ENCODE assay signal across 8 cellular contexts in genomic region chr19:48490980-48491792, GRCh38. TPM values are rescaled to one million over a fixed set of nuclear protein-coding genes. Genes with fewer than 3 reads are reported as not detected.
DNase-seq lines count a peak whose midpoint lies in the region; ATAC-seq, FAIRE-seq and TF ChIP-seq lines count a peak whose summit lies in the region.

No MANE protein-coding gene starts in this region.

- intact Hi-C loops in activated CD8-positive, alpha-beta T cell treated with anti-CD3 and anti-CD28 coated beads for 36 hours (cut with micrococcal nuclease), result no loop called here
- intact Hi-C loops in HepG2 (cut with micrococcal nuclease; ENCODE audit: unreplicated experiment), result loop anchor here (1.0 kb wide), 1 partner anchor 93 kb away; no protein-coding TSS in a partner anchor

- TF ChIP-seq EP300 in HepG2 (IDR thresholded peaks at IDR 0.05; ENCODE audit: low read depth in 2 of 2, low read length in 2 of 2) (no peak), HepG2 (CRISPR knock-in tag; IDR thresholded peaks at IDR 0.05; ENCODE audit: borderline replicate concordance) (no peak)

- no peak for FAIRE-seq in HepG2 (lab: Jason Lieb, UNC)

- no peak overlapping the region for H3K27ac Mint-ChIP-seq in activated CD8-positive, alpha-beta T cell treated with anti-CD3 and anti-CD28 coated beads for 36 hours

- H3K27me3 ChIP-seq in HepG2 (ENCODE audit: control insufficient read depth in 1 of 2, insufficient read depth in 2 of 2, low read length in 2 of 2), result no peaks in the 10 kb centered on the region

- peak; percentile 64 for DNase-seq in NCI-H1105 (lab: John Stamatoyannopoulos, UW)
- DNase-seq in activated CD8-positive, alpha-beta T cell treated with anti-CD3 and anti-CD28 coated beads for 36 hours, result peak; percentile 74
- DNase-seq in epithelial cell of esophagus (ENCODE audit: low read depth), result peak; percentile 61
- peak; percentile 36 to 42 for DNase-seq in stimulated activated CD8-positive, alpha-beta memory T cell treated with anti-CD3 and anti-CD28 coated beads, Interleukin-15, amount 100 ng/mL, for 4 hours (ENCODE audit: low read depth in 2 of 2)
- no peak for DNase-seq in HepG2 (ENCODE audit: low spot score)
- DNase-seq in Ammon's horn (ENCODE audit: low spot score), result no peak

- no peaks in the 10 kb centered on the region for H3K36me3 Mint-ChIP-seq in activated CD8-positive, alpha-beta T cell treated with anti-CD3 and anti-CD28 coated beads for 36 hours (ENCODE audit: low read depth)

- no peak overlapping the region for H2AFZ ChIP-seq in HepG2 (ENCODE audit: low read length)

- 89% methylated on average over 41 of the region's 50 CpGs for WGBS in HepG2 (ENCODE audit: low lambda C conversion rate)

- H3K4me3 ChIP-seq in epithelial cell of esophagus (ENCODE audit: low read length) (peak overlapping the region; percentile 36), HepG2 (replicated peaks in 1 of 3; ENCODE audit: insufficient read depth in 1 of 3, low read depth in 2 of 3, low read length in 3 of 3) (no peak overlapping the region)

- H3K4me1 ChIP-seq in ES-I3 (ENCODE audit: insufficient read depth, low read length) (0 out of 2 replicates have a peak, but pooled peaks cover 6% of the 10 kb centered on the region), HepG2 (ENCODE audit: insufficient read depth, low read length) (peaks cover 36% of the 10 kb centered on the region)

- H3K4me2 ChIP-seq in HepG2 (ENCODE audit: low read depth, low read length), result no peak overlapping the region

- no TSS peak for BruUV-seq in HepG2 (replicated peaks; lab: Mats Ljungman, UMichigan)

- no peak for TF ChIP-seq RAD21 in HepG2 (CRISPR knock-in tag; IDR thresholded peaks at IDR 0.05)

- peaks cover 25% of the 10 kb centered on the region for H3K4me1 Mint-ChIP-seq in activated CD8-positive, alpha-beta T cell treated with anti-CD3 and anti-CD28 coated beads for 36 hours (ENCODE audit: low read depth)

- peak; percentile 15 for ATAC-seq in activated CD8-positive, alpha-beta T cell treated with anti-CD3 and anti-CD28 coated beads for 36 hours
- ATAC-seq in HepG2 (no peak), GM18517 (IDR thresholded peaks at IDR 0.05; ENCODE audit: unreplicated experiment) (no peak)

- no peaks in the 10 kb centered on the region for H3K9me3 Mint-ChIP-seq in activated CD8-positive, alpha-beta T cell treated with anti-CD3 and anti-CD28 coated beads for 36 hours

- no peak overlapping the region for H3K27ac ChIP-seq in HepG2 (ENCODE audit: extremely low read length, insufficient read depth, low read length)

- peak overlapping the region; percentile 40 for H3K4me3 Mint-ChIP-seq in activated CD8-positive, alpha-beta T cell treated with anti-CD3 and anti-CD28 coated beads for 36 hours

- no peak for TF ChIP-seq CTCF in activated CD8-positive, alpha-beta T cell treated with anti-CD3 and anti-CD28 coated beads for 36 hours (IDR thresholded peaks at IDR 0.05)
- TF ChIP-seq CTCF in epithelial cell of esophagus (IDR thresholded peaks at IDR 0.05; ENCODE audit: insufficient read depth, low read depth, low read length, missing control alignments), result no peak
- TF ChIP-seq CTCF in HepG2 (CRISPR knock-in tag; IDR thresholded peaks at IDR 0.05), result no peak

- H3K9ac ChIP-seq in ES-I3 (ENCODE audit: low read depth, low read length) (peak overlapping the region; percentile 52; the same call in 1 of the 2 replicates), HepG2 (ENCODE audit: insufficient read depth, low read depth, low read length) (no peak overlapping the region)

- in situ Hi-C loops in HepG2 (cut with HindIII; ENCODE audit: extremely low pct_ligation_motif_present, low pct_unique_long_range_greater_than_20kb), result no loop called here

- H4K20me1 ChIP-seq in HepG2 (ENCODE audit: insufficient read depth, low read length), result no peaks in the 10 kb centered on the region

- H3K9me3 ChIP-seq in ES-I3 (ENCODE audit: control insufficient read depth, insufficient read depth, low read length), result no peaks in the 10 kb centered on the region
- no peaks in the 10 kb centered on the region for H3K9me3 ChIP-seq in HepG2 (ENCODE audit: low read length)

- CTCF ChIA-PET in activated CD8-positive, alpha-beta T cell treated with anti-CD3 and anti-CD28 coated beads for 36 hours (lab: Charles Lee), result interaction anchor here (0.8 to 4.1 kb wide), 12 partner anchors 11 to 157 kb away, joined by 3 to 60 read pairs (median 8); partner anchors contain the start of gene KDELR1
- CTCF ChIA-PET in HepG2 (lab: Yijun Ruan, JAX; ENCODE audit: low intra/inter-chr PET ratio, low total read pairs), result no interaction called here

- POLR2A ChIA-PET in activated CD8-positive, alpha-beta T cell treated with anti-CD3 and anti-CD28 coated beads for 36 hours (lab: Charles Lee), result no interaction called here
- POLR2A ChIA-PET in HepG2 (lab: Yijun Ruan, JAX), result no interaction called here

- H3K36me3 ChIP-seq in ES-I3 (ENCODE audit: insufficient read depth, low read length), result 0 out of 2 replicates have a peak, but pooled peaks cover 2% of the 10 kb centered on the region
- H3K36me3 ChIP-seq in HepG2 (replicated peaks in 1 of 2; ENCODE audit: control insufficient read depth in 1 of 2, insufficient read depth in 2 of 2, low read length in 2 of 2), result no peaks in the 10 kb centered on the region; a peak in 1 of 5 replicates

- no peaks in the 10 kb centered on the region for H3K79me2 ChIP-seq in HepG2 (ENCODE audit: insufficient read depth, low read length)

- peaks cover 24% of the 10 kb centered on the region for H3K27me3 Mint-ChIP-seq in activated CD8-positive, alpha-beta T cell treated with anti-CD3 and anti-CD28 coated beads for 36 hours

- TF ChIP-seq POLR2A in HepG2 (IDR thresholded peaks at IDR 0.05; ENCODE audit: insufficient read depth in 1 of 2, low read depth in 2 of 2, low read length in 2 of 2), result no peak

RNA-seq across cellular contexts. Expression of gene LMTK3, which starts 20.4 kb away (rescaled TPM):
- total RNA-seq in activated CD8-positive, alpha-beta T cell treated with anti-CD3 and anti-CD28 coated beads for 36 hours, result 1 to 10 TPM; 3.4 to 4.0 TPM
- total RNA-seq in HepG2 (2016; rRNA removed; fragmentation: Illumina TruSeq; extraction: Trizol), result 0.22 and 0.29 TPM in 2 replicates
- 0.10 and 0.18 TPM in 2 replicates for total RNA-seq in HepG2 (2016; cell fraction: cytosol; rRNA removed; fragmentation: Illumina TruSeq; extraction: Trizol; ENCODE audit: low read depth)
- total RNA-seq in HepG2 (2016; cell fraction: insoluble cytoplasmic fraction; rRNA removed; fragmentation: Illumina TruSeq; extraction: Trizol), result 0.27 and 0.45 TPM in 2 replicates
- 0.09 and 0.21 TPM in 2 replicates for total RNA-seq in HepG2 (2016; cell fraction: membrane; rRNA removed; fragmentation: Illumina TruSeq; extraction: Trizol)
- total RNA-seq in HepG2 (2016; cell fraction: nucleus; rRNA removed; fragmentation: Illumina TruSeq; extraction: Trizol), result 0.38 and 0.47 TPM in 2 replicates
- polyA plus RNA-seq in HepG2 (2011; rRNA removed), result 0.18 and 0.30 TPM in 2 replicates
- 0.10 and 0.19 TPM in 2 replicates for polyA plus RNA-seq in HepG2 (2011; cell fraction: cytosol; rRNA removed)
- polyA plus RNA-seq in HepG2 (2011; cell fraction: nucleus; rRNA removed), result 1.7 and 2.2 TPM in 2 replicates
- polyA plus RNA-seq in HepG2 (2012), result 1.6 and 2.0 TPM in 2 replicates
- 0.05 and 0.07 TPM in 2 replicates for polyA plus RNA-seq in HepG2 (2016; cell fraction: cytosol; fragmentation: Illumina TruSeq; extraction: Trizol; ENCODE audit: low read depth)
- 0.45 and 0.47 TPM in 2 replicates for polyA plus RNA-seq in HepG2 (2016; cell fraction: insoluble cytoplasmic fraction; fragmentation: Illumina TruSeq; extraction: Trizol; ENCODE audit: low read depth)
- polyA plus RNA-seq in HepG2 (2016; cell fraction: membrane; fragmentation: Illumina TruSeq; extraction: Trizol; ENCODE audit: low read depth), result 0.09 and 0.14 TPM in 2 replicates
- 1.5 and 1.6 TPM in 2 replicates for polyA plus RNA-seq in HepG2 (2016; cell fraction: nucleus; fragmentation: Illumina TruSeq; extraction: Trizol; ENCODE audit: insufficient read depth, low read depth)
- 0.16 and 0.23 TPM in 2 replicates for polyA minus RNA-seq in HepG2 (2011; rRNA and poly(A)+ RNA removed; ENCODE audit: low replicate concordance)
- polyA minus RNA-seq in HepG2 (2011; cell fraction: cytosol; rRNA and poly(A)+ RNA removed), result 0.18 and 0.69 TPM in 2 replicates
- 0.25 and 0.39 TPM in 2 replicates for polyA minus RNA-seq in HepG2 (2011; cell fraction: nucleus; rRNA and poly(A)+ RNA removed)

RNA-seq across cellular contexts. Expression of gene CYTH2, which starts 22.0 kb away (rescaled TPM):
- 10 to 100 TPM; 23.8 to 24.5 TPM for total RNA-seq in activated CD8-positive, alpha-beta T cell treated with anti-CD3 and anti-CD28 coated beads for 36 hours
- total RNA-seq in HepG2 (2016; rRNA removed; fragmentation: Illumina TruSeq; extraction: Trizol), result 9.6 and 16.5 TPM in 2 replicates
- 2.8 and 3.0 TPM in 2 replicates for total RNA-seq in HepG2 (2016; cell fraction: cytosol; rRNA removed; fragmentation: Illumina TruSeq; extraction: Trizol; ENCODE audit: low read depth)
- total RNA-seq in HepG2 (2016; cell fraction: insoluble cytoplasmic fraction; rRNA removed; fragmentation: Illumina TruSeq; extraction: Trizol), result 8.4 and 15.9 TPM in 2 replicates
- 4.9 and 7.0 TPM in 2 replicates for total RNA-seq in HepG2 (2016; cell fraction: membrane; rRNA removed; fragmentation: Illumina TruSeq; extraction: Trizol)
- 16.4 and 17.2 TPM in 2 replicates for total RNA-seq in HepG2 (2016; cell fraction: nucleus; rRNA removed; fragmentation: Illumina TruSeq; extraction: Trizol)
- 39.3 and 48.3 TPM in 2 replicates for polyA plus RNA-seq in HepG2 (2011; rRNA removed)
- polyA plus RNA-seq in HepG2 (2011; cell fraction: cytosol; rRNA removed), result 18.2 and 20.7 TPM in 2 replicates
- polyA plus RNA-seq in HepG2 (2011; cell fraction: nucleus; rRNA removed), result 185 and 188 TPM in 2 replicates
- polyA plus RNA-seq in HepG2 (2012), result 26.4 and 29.2 TPM in 2 replicates
- 3.2 and 3.5 TPM in 2 replicates for polyA plus RNA-seq in HepG2 (2016; cell fraction: cytosol; fragmentation: Illumina TruSeq; extraction: Trizol; ENCODE audit: low read depth)
- polyA plus RNA-seq in HepG2 (2016; cell fraction: insoluble cytoplasmic fraction; fragmentation: Illumina TruSeq; extraction: Trizol; ENCODE audit: low read depth), result 14.6 and 14.8 TPM in 2 replicates
- polyA plus RNA-seq in HepG2 (2016; cell fraction: membrane; fragmentation: Illumina TruSeq; extraction: Trizol; ENCODE audit: low read depth), result 6.2 and 6.8 TPM in 2 replicates
- 61.4 and 71.7 TPM in 2 replicates for polyA plus RNA-seq in HepG2 (2016; cell fraction: nucleus; fragmentation: Illumina TruSeq; extraction: Trizol; ENCODE audit: insufficient read depth, low read depth)
- polyA minus RNA-seq in HepG2 (2011; rRNA and poly(A)+ RNA removed; ENCODE audit: low replicate concordance), result 37.0 and 50.0 TPM in 2 replicates
- polyA minus RNA-seq in HepG2 (2011; cell fraction: cytosol; rRNA and poly(A)+ RNA removed), result 7.5 and 8.4 TPM in 2 replicates
- 37.6 and 43.0 TPM in 2 replicates for polyA minus RNA-seq in HepG2 (2011; cell fraction: nucleus; rRNA and poly(A)+ RNA removed)

RNA-seq across cellular contexts. Expression of gene KCNJ14, which starts 35.8 kb away (rescaled TPM):
- total RNA-seq in activated CD8-positive, alpha-beta T cell treated with anti-CD3 and anti-CD28 coated beads for 36 hours, result 1 to 10 TPM; 1.3 to 1.5 TPM
- total RNA-seq in HepG2 (2016; rRNA removed; fragmentation: Illumina TruSeq; extraction: Trizol), result 0.17 and 0.20 TPM in 2 replicates
- total RNA-seq in HepG2 (2016; cell fraction: cytosol; rRNA removed; fragmentation: Illumina TruSeq; extraction: Trizol; ENCODE audit: low read depth), result 0.09 TPM in 1 of 2 replicates, not detected in the other
- total RNA-seq in HepG2 (2016; cell fraction: insoluble cytoplasmic fraction; rRNA removed; fragmentation: Illumina TruSeq; extraction: Trizol), result 0.15 and 0.19 TPM in 2 replicates
- 0.10 and 0.15 TPM in 2 replicates for total RNA-seq in HepG2 (2016; cell fraction: membrane; rRNA removed; fragmentation: Illumina TruSeq; extraction: Trizol)
- 0.25 and 0.43 TPM in 2 replicates for total RNA-seq in HepG2 (2016; cell fraction: nucleus; rRNA removed; fragmentation: Illumina TruSeq; extraction: Trizol)
- 0.46 and 0.51 TPM in 2 replicates for polyA plus RNA-seq in HepG2 (2011; rRNA removed)
- 0.14 and 0.17 TPM in 2 replicates for polyA plus RNA-seq in HepG2 (2011; cell fraction: cytosol; rRNA removed)
- 3.1 and 3.8 TPM in 2 replicates for polyA plus RNA-seq in HepG2 (2011; cell fraction: nucleus; rRNA removed)
- 0.72 and 0.89 TPM in 2 replicates for polyA plus RNA-seq in HepG2 (2012)
- polyA plus RNA-seq in HepG2 (2016; cell fraction: cytosol; fragmentation: Illumina TruSeq; extraction: Trizol; ENCODE audit: low read depth), result 0.03 TPM in 1 of 2 replicates, not detected in the other
- polyA plus RNA-seq in HepG2 (2016; cell fraction: insoluble cytoplasmic fraction; fragmentation: Illumina TruSeq; extraction: Trizol; ENCODE audit: low read depth), result 0.05 and 0.12 TPM in 2 replicates
- 0.11 TPM in 1 of 2 replicates, not detected in the other for polyA plus RNA-seq in HepG2 (2016; cell fraction: membrane; fragmentation: Illumina TruSeq; extraction: Trizol; ENCODE audit: low read depth)
- 0.65 and 0.97 TPM in 2 replicates for polyA plus RNA-seq in HepG2 (2016; cell fraction: nucleus; fragmentation: Illumina TruSeq; extraction: Trizol; ENCODE audit: insufficient read depth, low read depth)
- 3.6 TPM in 2 replicates for polyA minus RNA-seq in HepG2 (2011; rRNA and poly(A)+ RNA removed; ENCODE audit: low replicate concordance)
- polyA minus RNA-seq in HepG2 (2011; cell fraction: cytosol; rRNA and poly(A)+ RNA removed), result 0.20 and 0.35 TPM in 2 replicates
- polyA minus RNA-seq in HepG2 (2011; cell fraction: nucleus; rRNA and poly(A)+ RNA removed), result 2.0 and 2.4 TPM in 2 replicates

RNA-seq across cellular contexts. Expression of gene GRWD1, which starts 45.4 kb away (rescaled TPM):
- 10 to 100 TPM; 49.4 to 50.1 TPM for total RNA-seq in activated CD8-positive, alpha-beta T cell treated with anti-CD3 and anti-CD28 coated beads for 36 hours
- 46.6 and 52.3 TPM in 2 replicates for total RNA-seq in HepG2 (2016; rRNA removed; fragmentation: Illumina TruSeq; extraction: Trizol)
- total RNA-seq in HepG2 (2016; cell fraction: cytosol; rRNA removed; fragmentation: Illumina TruSeq; extraction: Trizol; ENCODE audit: low read depth), result 5.2 and 5.4 TPM in 2 replicates
- 41.4 and 47.5 TPM in 2 replicates for total RNA-seq in HepG2 (2016; cell fraction: insoluble cytoplasmic fraction; rRNA removed; fragmentation: Illumina TruSeq; extraction: Trizol)
- total RNA-seq in HepG2 (2016; cell fraction: membrane; rRNA removed; fragmentation: Illumina TruSeq; extraction: Trizol), result 11.1 and 15.5 TPM in 2 replicates
- 19.7 and 21.0 TPM in 2 replicates for total RNA-seq in HepG2 (2016; cell fraction: nucleus; rRNA removed; fragmentation: Illumina TruSeq; extraction: Trizol)
- 10.8 and 13.4 TPM in 2 replicates for polyA plus RNA-seq in HepG2 (2011; rRNA removed)
- 10.4 and 13.0 TPM in 2 replicates for polyA plus RNA-seq in HepG2 (2011; cell fraction: cytosol; rRNA removed)
- polyA plus RNA-seq in HepG2 (2011; cell fraction: nucleus; rRNA removed), result 13.4 and 14.2 TPM in 2 replicates
- 13.3 and 14.3 TPM in 2 replicates for polyA plus RNA-seq in HepG2 (2012)
- 4.1 and 4.4 TPM in 2 replicates for polyA plus RNA-seq in HepG2 (2016; cell fraction: cytosol; fragmentation: Illumina TruSeq; extraction: Trizol; ENCODE audit: low read depth)
- 36.7 and 46.2 TPM in 2 replicates for polyA plus RNA-seq in HepG2 (2016; cell fraction: insoluble cytoplasmic fraction; fragmentation: Illumina TruSeq; extraction: Trizol; ENCODE audit: low read depth)
- 5.9 and 7.9 TPM in 2 replicates for polyA plus RNA-seq in HepG2 (2016; cell fraction: membrane; fragmentation: Illumina TruSeq; extraction: Trizol; ENCODE audit: low read depth)
- 23.1 and 26.5 TPM in 2 replicates for polyA plus RNA-seq in HepG2 (2016; cell fraction: nucleus; fragmentation: Illumina TruSeq; extraction: Trizol; ENCODE audit: insufficient read depth, low read depth)
- polyA minus RNA-seq in HepG2 (2011; rRNA and poly(A)+ RNA removed; ENCODE audit: low replicate concordance), result 25.6 and 30.2 TPM in 2 replicates
- polyA minus RNA-seq in HepG2 (2011; cell fraction: cytosol; rRNA and poly(A)+ RNA removed), result 12.1 and 17.9 TPM in 2 replicates
- polyA minus RNA-seq in HepG2 (2011; cell fraction: nucleus; rRNA and poly(A)+ RNA removed), result 13.7 and 20.3 TPM in 2 replicates

Comparison
In these comparisons a context has a peak if more than half of its experiments do, and no peak if none do; other contexts are left out.
1. DNase-seq: peak in NCI-H1105 (single experiment), activated CD8-positive, alpha-beta T cell treated with anti-CD3 and anti-CD28 coated beads for 36 hours (single experiment), epithelial cell of esophagus (single experiment) and stimulated activated CD8-positive, alpha-beta memory T cell treated with anti-CD3 and anti-CD28 coated beads, Interleukin-15, amount 100 ng/mL, for 4 hours (2 of 2); none in HepG2 (single experiment) and Ammon's horn (single experiment).